Comparison of ENCODE assay signal across 19 cellular contexts in genomic region chr20:24805456-24806233, GRCh38.
DNase-seq lines count a peak whose midpoint lies in the region; ATAC-seq and TF ChIP-seq lines count a peak whose summit lies in the region.
"Had no signal": no experiment of that assay in that cellular context is flagged by ENCODE, and none has a peak within 500 bp of the region (broad histone marks: within the 10 kb centered on the region; RNA-seq: fewer than 3 reads in every experiment).

No MANE protein-coding gene starts in this region.

- TF ChIP-seq CTCF in endodermal cell (conservative IDR thresholded peaks at IDR 0.05) (no peak), lung (IDR thresholded peaks at IDR 0.05; ENCODE audit: control extremely low read depth, extremely low read depth) (no peak), thyroid gland (IDR thresholded peaks at IDR 0.05) (peak in 4 of 6 experiments; percentile 26 to 39 (median 30))

- H3K36me3 ChIP-seq in H7 (replicated peaks; ENCODE audit: control insufficient read depth, insufficient read depth, low read length) (no peaks in the 10 kb centered on the region), endodermal cell (ENCODE audit: control insufficient read depth, insufficient read depth, low read length) (no peaks in the 10 kb centered on the region), lung (ENCODE audit: control insufficient read depth in 2 of 2, insufficient read depth in 2 of 2, low read length in 2 of 2) (no peaks in the 10 kb centered on the region), thyroid gland (no peaks in the 10 kb centered on the region)
- H3K36me3 ChIP-seq: BE2C, HAP-1 had no signal

- H3K36me3 Mint-ChIP-seq in endodermal cell (ENCODE audit: low read depth): no peaks in the 10 kb centered on the region
- H3K36me3 Mint-ChIP-seq: CD4-positive, CD25-positive, alpha-beta regulatory T cell; CD8-positive, alpha-beta memory T cell had no signal

- peak; percentile 39 for ATAC-seq in lung (ENCODE audit: insufficient read depth, low FRiP score)
- ATAC-seq: GM12878 had no signal

- H3K27me3 ChIP-seq in H7 (ENCODE audit: control insufficient read depth, insufficient read depth, low read length) (no peaks in the 10 kb centered on the region), endodermal cell (ENCODE audit: control insufficient read depth, insufficient read depth, low read length, poor library complexity, severe bottlenecking) (no peaks in the 10 kb centered on the region), lung (ENCODE audit: control insufficient read depth, insufficient read depth) (no peaks in the 10 kb centered on the region), thyroid gland (no peaks in the 10 kb centered on the region)
- H3K27me3 ChIP-seq: BE2C had no signal

- H3K9me3 Mint-ChIP-seq in endodermal cell: no peaks in the 10 kb centered on the region
- H3K9me3 Mint-ChIP-seq: CD4-positive, CD25-positive, alpha-beta regulatory T cell; CD8-positive, alpha-beta memory T cell had no signal

- no peak overlapping the region for H3K9ac ChIP-seq in endodermal cell (ENCODE audit: extremely low read depth, low read length, poor library complexity, severe bottlenecking)

- DNase-seq in H7 (peak; percentile 36), endodermal cell (no peak), lung (ENCODE audit: low spot score) (peak; percentile 56), thyroid gland (peak; percentile 92 to 95), NCI-H2029 (lab: John Stamatoyannopoulos, UW) (no peak), NCI-H2171 treated with DMSO at 0.1 percent for 48 hours (lab: John Stamatoyannopoulos, UW) (no peak), NCI-H2029 treated with DMSO at 0.1 percent for 48 hours (lab: John Stamatoyannopoulos, UW) (no peak)
- DNase-seq: ACHN; BE2C; C1 segment of cervical spinal cord; CD4-positive, CD25-positive, alpha-beta regulatory T cell; CD8-positive, alpha-beta memory T cell; COR-L47; DMS 273 treated with DMSO at 0.1 percent for 48 hours; DMS53; DND-41; EL had no signal

- 92 to 93% methylated on average over 9 to 11 of the region's 11 CpGs for WGBS in endodermal cell (ENCODE audit: insufficient coverage in 1 of 2, insufficient read length in 1 of 2), 2 experiments
- 71 to 82% methylated on average over 11 of the region's 11 CpGs for WGBS in lung, 2 donors
- 31 to 48% methylated on average over 9 to 10 of the region's 11 CpGs for WGBS in thyroid gland, 2 donors

- H3K4me3 Mint-ChIP-seq in endodermal cell: no peak overlapping the region
- H3K4me3 Mint-ChIP-seq: CD4-positive, CD25-positive, alpha-beta regulatory T cell; CD8-positive, alpha-beta memory T cell had no signal

- peak overlapping the region; percentile 55 for H3K27ac Mint-ChIP-seq in endodermal cell
- H3K27ac Mint-ChIP-seq: CD4-positive, CD25-positive, alpha-beta regulatory T cell; CD8-positive, alpha-beta memory T cell had no signal

- H3K27me3 Mint-ChIP-seq in endodermal cell (ENCODE audit: insufficient read depth): peaks cover 5% of the 10 kb centered on the region

- no peak for TF ChIP-seq POLR2A in thyroid gland (IDR thresholded peaks at IDR 0.05)

- H3K9me3 ChIP-seq in endodermal cell (ENCODE audit: control insufficient read depth, low read length): no peaks in the 10 kb centered on the region
- peaks cover 0 to 2% of the 10 kb centered on the region in 2 donors for H3K9me3 ChIP-seq in lung (ENCODE audit: control insufficient read depth in 2 of 2, insufficient read depth in 1 of 2, low read length in 1 of 2)
- H3K9me3 ChIP-seq in thyroid gland: no peaks in the 10 kb centered on the region
- H3K9me3 ChIP-seq: BE2C, HAP-1 had no signal

- H3K4me1 ChIP-seq in endodermal cell (ENCODE audit: control insufficient read depth, insufficient read depth, low read length) (no peaks in the 10 kb centered on the region), lung (ENCODE audit: control insufficient read depth in 2 of 2, insufficient read depth in 2 of 2, low read length in 2 of 2) (peaks cover 0 to 3% of the 10 kb centered on the region in 2 donors), thyroid gland (peaks cover 39 to 46% of the 10 kb centered on the region in 2 donors)
- H3K4me1 ChIP-seq: BE2C, HAP-1 had no signal

- intact Hi-C loops in thyroid gland (cut with DNase I): no loop called here

- H3K27ac ChIP-seq in endodermal cell (ENCODE audit: low read depth, low read length): no peak overlapping the region
- no peak overlapping the region for H3K27ac ChIP-seq in lung (ENCODE audit: low read depth in 1 of 2, low read length in 1 of 2)
- peak overlapping the region; percentile 53 to 87 (median 75) for H3K27ac ChIP-seq in thyroid gland

- no peaks in the 10 kb centered on the region for H3K4me1 Mint-ChIP-seq in endodermal cell
- H3K4me1 Mint-ChIP-seq: CD4-positive, CD25-positive, alpha-beta regulatory T cell had no signal

- no peak overlapping the region for H3K4me3 ChIP-seq in H7 (ENCODE audit: insufficient read depth, low read depth, low read length)
- H3K4me3 ChIP-seq in endodermal cell (ENCODE audit: low read length): no peak overlapping the region
- H3K4me3 ChIP-seq in lung: no peak overlapping the region
- no peak overlapping the region for H3K4me3 ChIP-seq in thyroid gland (replicated peaks in 1 of 3)
- H3K4me3 ChIP-seq: GM12878, HAP-1 had no signal

Comparison
In these comparisons a context has a peak if more than half of its experiments do, and no peak if none do; other contexts are left out.
1. DNase-seq: peak in H7 (single experiment), lung (single experiment) and thyroid gland (2 of 2); none in endodermal cell (single experiment), NCI-H2029 (single experiment), NCI-H2171 treated with DMSO at 0.1 percent for 48 hours (single experiment) and NCI-H2029 treated with DMSO at 0.1 percent for 48 hours (single experiment).
2. H3K27ac ChIP-seq: peak in thyroid gland (3 of 3); none in endodermal cell (single experiment) and lung (0 of 2).
3. CTCF ChIP-seq: peak in thyroid gland (4 of 6); none in endodermal cell (single experiment) and lung (single experiment).